1 cellular context compared by ENCODE assay signal in the genomic region with DNA sequence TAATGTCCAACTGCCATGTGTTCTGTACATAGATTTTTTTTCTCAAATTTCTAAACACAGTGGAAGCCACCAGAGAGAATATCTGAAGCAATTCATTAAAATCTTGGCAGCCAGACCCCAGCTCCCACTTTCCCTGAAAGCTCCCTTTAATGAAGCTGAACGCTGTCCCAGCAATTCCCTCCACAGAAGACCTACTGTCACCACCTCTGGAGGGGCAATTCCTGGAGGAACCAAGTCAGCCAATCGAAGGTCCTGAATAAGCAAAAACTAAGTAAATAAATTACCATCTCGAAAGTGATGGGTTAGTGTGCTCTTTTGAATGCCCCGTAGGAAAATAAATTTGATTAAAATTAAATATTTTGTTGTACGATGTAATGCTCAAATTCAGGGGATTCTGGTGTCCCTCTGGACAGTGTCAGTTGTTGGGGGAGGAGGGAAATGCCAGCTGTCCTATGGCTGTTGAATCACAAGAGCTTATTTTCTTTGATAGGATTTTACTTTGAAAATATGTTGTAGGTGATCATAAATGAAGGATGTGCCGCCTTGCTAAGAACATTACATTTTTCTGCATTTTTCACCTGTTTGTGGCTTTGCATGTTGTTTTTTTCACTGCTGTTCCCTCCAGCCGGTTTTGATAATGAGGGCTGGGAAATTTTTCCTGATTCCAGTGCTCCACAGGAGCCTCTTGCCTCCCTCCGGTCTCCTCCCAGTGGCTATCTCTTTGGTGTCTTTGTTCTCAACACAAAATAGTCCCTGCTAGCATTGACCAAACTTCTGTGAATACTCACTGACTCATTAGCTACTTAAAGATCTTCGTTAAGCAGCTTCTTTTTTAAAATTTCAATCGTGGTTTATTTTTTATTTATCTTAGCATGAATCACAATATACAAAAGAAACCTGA.
TF ChIP-seq lines count a peak whose summit lies in the region.

No MANE protein-coding gene starts in this region.

TF ChIP-seq in endothelial cell of umbilical vein, 7 proteins besides CTCF, POLR2A, EP300 and RAD21 (continued from another document):
- no peak for TF ChIP-seq GATA2 (IDR thresholded peaks at IDR 0.05; ENCODE audit: insufficient read depth, insufficient read length, low read depth, low read length)
